ENCODE assay signal across 1 cellular context in the genomic region with DNA sequence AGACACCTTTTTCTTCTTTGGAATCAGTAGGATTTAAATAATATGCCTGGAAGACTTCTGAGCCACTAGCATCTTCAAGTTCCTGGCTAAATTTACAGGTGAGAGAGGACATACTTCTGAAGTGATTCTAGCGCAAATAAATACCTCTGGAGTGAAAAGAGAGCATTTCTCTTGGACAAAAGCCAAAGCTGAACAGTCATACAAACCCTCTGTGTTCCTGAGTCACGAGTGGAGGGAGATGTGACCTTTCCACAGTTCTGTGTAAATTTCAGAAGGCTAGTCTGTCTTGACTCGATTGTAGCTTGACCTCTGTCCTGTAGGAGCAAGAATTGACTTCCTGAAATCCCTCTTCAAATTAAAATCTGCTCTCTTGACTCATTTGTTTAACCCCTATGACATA.
TF ChIP-seq lines count a peak whose summit lies in the region.

No MANE protein-coding gene starts in this region.

TF ChIP-seq in GM23338, 12 proteins besides CTCF, POLR2A, EP300 and RAD21 (continued from another document):
- TF ChIP-seq, protein P1, sequence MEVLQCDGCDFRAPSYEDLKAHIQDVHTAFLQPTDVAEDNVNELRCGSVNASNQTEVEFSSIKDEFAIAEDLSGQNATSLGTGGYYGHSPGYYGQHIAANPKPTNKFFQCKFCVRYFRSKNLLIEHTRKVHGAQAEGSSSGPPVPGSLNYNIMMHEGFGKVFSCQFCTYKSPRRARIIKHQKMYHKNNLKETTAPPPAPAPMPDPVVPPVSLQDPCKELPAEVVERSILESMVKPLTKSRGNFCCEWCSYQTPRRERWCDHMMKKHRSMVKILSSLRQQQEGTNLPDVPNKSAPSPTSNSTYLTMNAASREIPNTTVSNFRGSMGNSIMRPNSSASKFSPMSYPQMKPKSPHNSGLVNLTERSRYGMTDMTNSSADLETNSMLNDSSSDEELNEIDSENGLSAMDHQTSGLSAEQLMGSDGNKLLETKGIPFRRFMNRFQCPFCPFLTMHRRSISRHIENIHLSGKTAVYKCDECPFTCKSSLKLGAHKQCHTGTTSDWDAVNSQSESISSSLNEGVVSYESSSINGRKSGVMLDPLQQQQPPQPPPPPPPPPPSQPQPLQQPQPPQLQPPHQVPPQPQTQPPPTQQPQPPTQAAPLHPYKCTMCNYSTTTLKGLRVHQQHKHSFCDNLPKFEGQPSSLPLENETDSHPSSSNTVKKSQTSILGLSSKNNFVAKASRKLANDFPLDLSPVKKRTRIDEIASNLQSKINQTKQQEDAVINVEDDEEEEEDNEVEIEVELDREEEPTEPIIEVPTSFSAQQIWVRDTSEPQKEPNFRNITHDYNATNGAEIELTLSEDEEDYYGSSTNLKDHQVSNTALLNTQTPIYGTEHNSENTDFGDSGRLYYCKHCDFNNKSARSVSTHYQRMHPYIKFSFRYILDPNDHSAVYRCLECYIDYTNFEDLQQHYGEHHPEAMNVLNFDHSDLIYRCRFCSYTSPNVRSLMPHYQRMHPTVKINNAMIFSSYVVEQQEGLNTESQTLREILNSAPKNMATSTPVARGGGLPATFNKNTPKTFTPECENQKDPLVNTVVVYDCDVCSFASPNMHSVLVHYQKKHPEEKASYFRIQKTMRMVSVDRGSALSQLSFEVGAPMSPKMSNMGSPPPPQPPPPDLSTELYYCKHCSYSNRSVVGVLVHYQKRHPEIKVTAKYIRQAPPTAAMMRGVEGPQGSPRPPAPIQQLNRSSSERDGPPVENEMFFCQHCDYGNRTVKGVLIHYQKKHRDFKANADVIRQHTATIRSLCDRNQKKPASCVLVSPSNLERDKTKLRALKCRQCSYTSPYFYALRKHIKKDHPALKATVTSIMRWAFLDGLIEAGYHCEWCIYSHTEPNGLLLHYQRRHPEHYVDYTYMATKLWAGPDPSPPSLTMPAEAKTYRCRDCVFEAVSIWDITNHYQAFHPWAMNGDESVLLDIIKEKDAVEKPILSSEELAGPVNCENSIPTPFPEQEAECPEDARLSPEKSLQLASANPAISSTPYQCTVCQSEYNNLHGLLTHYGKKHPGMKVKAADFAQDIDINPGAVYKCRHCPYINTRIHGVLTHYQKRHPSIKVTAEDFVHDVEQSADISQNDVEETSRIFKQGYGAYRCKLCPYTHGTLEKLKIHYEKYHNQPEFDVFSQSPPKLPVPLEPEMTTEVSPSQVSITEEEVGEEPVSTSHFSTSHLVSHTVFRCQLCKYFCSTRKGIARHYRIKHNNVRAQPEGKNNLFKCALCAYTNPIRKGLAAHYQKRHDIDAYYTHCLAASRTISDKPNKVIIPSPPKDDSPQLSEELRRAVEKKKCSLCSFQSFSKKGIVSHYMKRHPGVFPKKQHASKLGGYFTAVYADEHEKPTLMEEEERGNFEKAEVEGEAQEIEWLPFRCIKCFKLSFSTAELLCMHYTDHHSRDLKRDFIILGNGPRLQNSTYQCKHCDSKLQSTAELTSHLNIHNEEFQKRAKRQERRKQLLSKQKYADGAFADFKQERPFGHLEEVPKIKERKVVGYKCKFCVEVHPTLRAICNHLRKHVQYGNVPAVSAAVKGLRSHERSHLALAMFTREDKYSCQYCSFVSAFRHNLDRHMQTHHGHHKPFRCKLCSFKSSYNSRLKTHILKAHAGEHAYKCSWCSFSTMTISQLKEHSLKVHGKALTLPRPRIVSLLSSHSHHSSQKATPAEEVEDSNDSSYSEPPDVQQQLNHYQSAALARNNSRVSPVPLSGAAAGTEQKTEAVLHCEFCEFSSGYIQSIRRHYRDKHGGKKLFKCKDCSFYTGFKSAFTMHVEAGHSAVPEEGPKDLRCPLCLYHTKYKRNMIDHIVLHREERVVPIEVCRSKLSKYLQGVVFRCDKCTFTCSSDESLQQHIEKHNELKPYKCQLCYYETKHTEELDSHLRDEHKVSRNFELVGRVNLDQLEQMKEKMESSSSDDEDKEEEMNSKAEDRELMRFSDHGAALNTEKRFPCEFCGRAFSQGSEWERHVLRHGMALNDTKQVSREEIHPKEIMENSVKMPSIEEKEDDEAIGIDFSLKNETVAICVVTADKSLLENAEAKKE (CRISPR knock-in tag; IDR thresholded peaks at IDR 0.05) = no peak
- TF ChIP-seq ZNF331 (CRISPR knock-in tag; IDR thresholded peaks at IDR 0.05; ENCODE audit: low read depth) (no peak), CREB1 (CRISPR knock-in tag; IDR thresholded peaks at IDR 0.05; ENCODE audit: low read depth) (no peak), STAT1 (IDR thresholded peaks at IDR 0.05; ENCODE audit: unreplicated experiment) (no peak), POLR2AphosphoS5 (IDR thresholded peaks at IDR 0.05; ENCODE audit: low read depth) (no peak), EZH2phosphoT487 (IDR thresholded peaks at IDR 0.05; ENCODE audit: unreplicated experiment) (no peak)
- TF ChIP-seq, protein P2, sequence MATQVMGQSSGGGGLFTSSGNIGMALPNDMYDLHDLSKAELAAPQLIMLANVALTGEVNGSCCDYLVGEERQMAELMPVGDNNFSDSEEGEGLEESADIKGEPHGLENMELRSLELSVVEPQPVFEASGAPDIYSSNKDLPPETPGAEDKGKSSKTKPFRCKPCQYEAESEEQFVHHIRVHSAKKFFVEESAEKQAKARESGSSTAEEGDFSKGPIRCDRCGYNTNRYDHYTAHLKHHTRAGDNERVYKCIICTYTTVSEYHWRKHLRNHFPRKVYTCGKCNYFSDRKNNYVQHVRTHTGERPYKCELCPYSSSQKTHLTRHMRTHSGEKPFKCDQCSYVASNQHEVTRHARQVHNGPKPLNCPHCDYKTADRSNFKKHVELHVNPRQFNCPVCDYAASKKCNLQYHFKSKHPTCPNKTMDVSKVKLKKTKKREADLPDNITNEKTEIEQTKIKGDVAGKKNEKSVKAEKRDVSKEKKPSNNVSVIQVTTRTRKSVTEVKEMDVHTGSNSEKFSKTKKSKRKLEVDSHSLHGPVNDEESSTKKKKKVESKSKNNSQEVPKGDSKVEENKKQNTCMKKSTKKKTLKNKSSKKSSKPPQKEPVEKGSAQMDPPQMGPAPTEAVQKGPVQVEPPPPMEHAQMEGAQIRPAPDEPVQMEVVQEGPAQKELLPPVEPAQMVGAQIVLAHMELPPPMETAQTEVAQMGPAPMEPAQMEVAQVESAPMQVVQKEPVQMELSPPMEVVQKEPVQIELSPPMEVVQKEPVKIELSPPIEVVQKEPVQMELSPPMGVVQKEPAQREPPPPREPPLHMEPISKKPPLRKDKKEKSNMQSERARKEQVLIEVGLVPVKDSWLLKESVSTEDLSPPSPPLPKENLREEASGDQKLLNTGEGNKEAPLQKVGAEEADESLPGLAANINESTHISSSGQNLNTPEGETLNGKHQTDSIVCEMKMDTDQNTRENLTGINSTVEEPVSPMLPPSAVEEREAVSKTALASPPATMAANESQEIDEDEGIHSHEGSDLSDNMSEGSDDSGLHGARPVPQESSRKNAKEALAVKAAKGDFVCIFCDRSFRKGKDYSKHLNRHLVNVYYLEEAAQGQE (IDR thresholded peaks at IDR 0.05; ENCODE audit: unreplicated experiment) = no peak
